In the genomic region with DNA sequence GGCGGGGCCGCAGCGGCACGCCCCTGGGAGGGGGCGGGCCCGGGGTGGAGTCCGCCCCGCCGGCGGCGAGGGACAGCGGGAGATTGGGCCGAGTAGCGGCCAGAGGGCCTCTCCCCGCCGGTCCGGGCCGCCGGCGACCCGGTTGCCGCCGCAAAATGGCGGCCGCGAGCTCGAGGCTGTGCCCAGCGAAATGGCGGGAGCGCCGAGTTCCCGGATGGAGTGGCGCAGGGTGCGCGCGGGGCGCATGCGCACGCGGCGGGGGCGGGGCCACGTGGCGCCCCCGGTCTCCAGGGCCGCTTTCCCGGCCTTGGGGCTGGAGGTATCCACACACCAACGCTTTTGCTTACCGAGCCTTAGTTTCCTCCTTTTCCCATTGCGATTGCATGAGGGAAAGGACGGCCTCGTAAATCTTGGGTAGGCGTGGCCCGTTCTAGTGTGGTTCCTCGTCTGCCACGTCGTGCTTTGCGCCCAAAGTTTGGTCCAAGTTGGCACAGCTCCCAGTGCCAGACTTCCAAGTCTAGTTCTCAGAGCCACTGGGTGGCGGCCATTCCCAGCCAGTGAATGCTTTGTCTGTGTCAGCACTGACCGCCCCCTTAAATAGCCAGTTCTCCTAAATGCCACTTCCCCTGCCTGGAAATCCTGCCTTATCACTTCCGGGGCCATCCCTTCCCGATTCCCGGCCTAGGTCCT, we compare ENCODE assay signal across 9 cellular contexts. TPM values are rescaled to one million over a fixed set of nuclear protein-coding genes. Genes with fewer than 3 reads are reported as not detected.
DNase-seq lines count a peak whose midpoint lies in the region; ATAC-seq and TF ChIP-seq lines count a peak whose summit lies in the region.
"Had no signal": no experiment of that assay in that cellular context is flagged by ENCODE, and none has a peak within 500 bp of the region (broad histone marks: within the 10 kb centered on the region; RNA-seq: fewer than 3 reads in every experiment).

No MANE protein-coding gene starts in this region.

- peak overlapping the region; percentile 98 to 99 for H3K27ac ChIP-seq in lung (ENCODE audit: low read depth in 1 of 2, low read length in 1 of 2)

- 0% methylated on average over 48 to 63 of the region's 63 CpGs for WGBS in lung, 2 donors

- H3K4me3 ChIP-seq in lung: peak overlapping the region; percentile 85

- H3K27me3 ChIP-seq in lung (ENCODE audit: control insufficient read depth, insufficient read depth): no peaks in the 10 kb centered on the region

- ATAC-seq in GM19035 (IDR thresholded peaks at IDR 0.05; ENCODE audit: unreplicated experiment) (peak; percentile 28), HG03196 (IDR thresholded peaks at IDR 0.05; ENCODE audit: unreplicated experiment) (peak; percentile 21), lung (ENCODE audit: insufficient read depth, low FRiP score) (peak; percentile 5)

- H3K9me3 ChIP-seq in lung (ENCODE audit: control insufficient read depth in 2 of 2, insufficient read depth in 1 of 2, low read length in 1 of 2): no peaks in the 10 kb centered on the region

- no peak for TF ChIP-seq CTCF in lung (IDR thresholded peaks at IDR 0.05; ENCODE audit: control extremely low read depth, extremely low read depth)

- DNase-seq in AML-193 (lab: John Stamatoyannopoulos, UW) (peak; percentile 60 to 68), NCI-H524 (lab: John Stamatoyannopoulos, UW) (peak; percentile 80 to 89), lung (ENCODE audit: low spot score) (peak; percentile 84)
- peak; percentile 82 to 85 for DNase-seq in activated CD4-positive, alpha-beta T cell treated with anti-CD3 and anti-CD28 coated beads, Interleukin-2, amount 50 U/mL, for 48 hours
- DNase-seq in effector CD4-positive, alpha-beta T cell: peak; percentile 83
- peak in 2 of 3 experiments; percentile 75 to 84 for DNase-seq in stimulated activated CD4-positive, alpha-beta T cell treated with anti-CD3 and anti-CD28 coated beads, TNF-alpha, amount 100 ng/mL, for 24 hours (ENCODE audit: low read depth in 3 of 3)

- H3K36me3 ChIP-seq in lung (ENCODE audit: control insufficient read depth in 2 of 2, insufficient read depth in 2 of 2, low read length in 2 of 2): peaks cover 13 to 36% of the 10 kb centered on the region in 2 donors

- peaks cover 18 to 47% of the 10 kb centered on the region in 2 donors for H3K4me1 ChIP-seq in lung (ENCODE audit: control insufficient read depth in 2 of 2, insufficient read depth in 2 of 2, low read length in 2 of 2)

RNA-seq across cellular contexts. Expression of gene CIRBP, which starts 0.5 kb away (rescaled TPM):
- total RNA-seq in lung: 100 to 1,000 TPM; 435 to 443 TPM
- polyA plus RNA-seq in lung: 100 to 1,000 TPM; 313 to 488 TPM

RNA-seq across cellular contexts. Expression of gene FAM174C, which starts 5.7 kb away (rescaled TPM):
- total RNA-seq in lung: 10 to 100 TPM; 17.5 to 66.5 TPM
- 10 to 100 TPM; 72.3 to 89.3 TPM for polyA plus RNA-seq in lung

RNA-seq across cellular contexts. Expression of gene EFNA2, which starts 16.1 kb away (rescaled TPM):
- total RNA-seq in lung: under 1 TPM in 1 of 2 donors, not detected in 1; 0.37 TPM
- not detected for polyA plus RNA-seq in lung
- total RNA-seq: T-helper 2 cell treated with Interferon-gamma antibody and Interleukin-4, amounts not matched to agents 100 ng/mL and 5 ng/mL, for 36 hours had no signal

RNA-seq across cellular contexts. Expression of gene MIDN, which starts 21.2 kb away (rescaled TPM):
- total RNA-seq in lung: 100 to 1,000 TPM in 1 of 2 donors, 10 to 100 TPM in 1; 39.7 to 185 TPM
- polyA plus RNA-seq in lung: 10 to 100 TPM; 49.3 to 68.0 TPM

RNA-seq across cellular contexts. Expression of gene ATP5F1D, which starts 28.1 kb away (rescaled TPM):
- 100 to 1,000 TPM in 1 of 2 donors, 10 to 100 TPM in 1; 27.1 to 217 TPM for total RNA-seq in lung
- polyA plus RNA-seq in lung: 100 to 1,000 TPM; 157 to 266 TPM

Comparison
In these comparisons a context has a peak if more than half of its experiments do, and no peak if none do; other contexts are left out.
1. Peak in every context shown above with its lines: DNase-seq, ATAC-seq, H3K4me3 ChIP-seq and H3K27ac ChIP-seq.